1 cellular context compared by ENCODE assay signal in genomic region chr19:19488875-19489690, GRCh38.
TF ChIP-seq lines count a peak whose summit lies in the region.

No MANE protein-coding gene starts in this region.

TF ChIP-seq in K562, 482 proteins besides CTCF, POLR2A, EP300 and RAD21 (continued from another document):
- peak; percentile 72 for TF ChIP-seq POLR2G (IDR thresholded peaks at IDR 0.05; ENCODE audit: low read depth, low read length)
- TF ChIP-seq MAZ (CRISPR knock-in tag; conservative IDR thresholded peaks at IDR 0.05 in 1 of 2, IDR thresholded peaks at IDR 0.05 in 1 of 2) = 0 out of 4 replicates have a peak, but pooled peaks of 1 of the 2 experiments have one; percentile 40
- peak; percentile 35 for TF ChIP-seq E2F8 (IDR thresholded peaks at IDR 0.05; ENCODE audit: low read depth, partially characterized antibody)
- TF ChIP-seq MYC (IDR thresholded peaks at IDR 0.05; ENCODE audit: low read depth, low read length) = peak; percentile 26; the same call in 1 of the 2 replicates
- TF ChIP-seq MYC (CRISPR knock-in tag; IDR thresholded peaks at IDR 0.05; ENCODE audit: borderline replicate concordance, low read depth) = peak; percentile 16; the same call in 1 of the 2 replicates
- TF ChIP-seq HDAC1 (IDR thresholded peaks at IDR 0.05) = peak in 1 of 2 experiments; percentile 75; a peak in 2 of 4 replicates
